Comparison of ENCODE assay signal across 1 cellular context in genomic region chr1:152164542-152165136, GRCh38.
TF ChIP-seq lines count a peak whose summit lies in the region.

No MANE protein-coding gene starts in this region.

TF ChIP-seq in WTC11, 78 proteins besides CTCF, POLR2A, EP300 and RAD21 (continued from another document):
- TF ChIP-seq AR (CRISPR knock-in tag; IDR thresholded peaks at IDR 0.05), result no peak
- TF ChIP-seq RELA (CRISPR knock-in tag; IDR thresholded peaks at IDR 0.05; ENCODE audit: borderline replicate concordance), result no peak
- no peak for TF ChIP-seq CDX4 (CRISPR knock-in tag; IDR thresholded peaks at IDR 0.05; ENCODE audit: borderline replicate concordance)
- TF ChIP-seq NR3C1 (CRISPR knock-in tag; conservative IDR thresholded peaks at IDR 0.05; ENCODE audit: low read depth), result no peak
- TF ChIP-seq TP53 (CRISPR knock-in tag; IDR thresholded peaks at IDR 0.05), result no peak
- no peak for TF ChIP-seq ZMAT4 (CRISPR knock-in tag; IDR thresholded peaks at IDR 0.05)
- TF ChIP-seq GABPB1 (CRISPR knock-in tag; IDR thresholded peaks at IDR 0.05), result no peak
- TF ChIP-seq ELF4 (CRISPR knock-in tag; IDR thresholded peaks at IDR 0.05; ENCODE audit: low read depth), result no peak
- no peak for TF ChIP-seq ZNF121 (CRISPR knock-in tag; IDR thresholded peaks at IDR 0.05)
- TF ChIP-seq E2F4 (CRISPR knock-in tag; IDR thresholded peaks at IDR 0.05; ENCODE audit: borderline replicate concordance, low read depth), result no peak
- TF ChIP-seq ZNF532 (CRISPR knock-in tag; IDR thresholded peaks at IDR 0.05; ENCODE audit: borderline replicate concordance), result no peak
